ENCODE assay signal across 20 cellular contexts in genomic region chr3:49298511-49298910, GRCh38. TPM values are rescaled to one million over a fixed set of nuclear protein-coding genes. Genes with fewer than 3 reads are reported as not detected.
A peak's percentile ranks its signal among the peaks of the same experiment; 100 is the strongest.
DNase-seq lines count a peak whose midpoint lies in the region; ATAC-seq and TF ChIP-seq lines count a peak whose summit lies in the region.
"Had no signal": no experiment of that assay in that cellular context is flagged by ENCODE, and none has a peak within 500 bp of the region (broad histone marks: within the 10 kb centered on the region; RNA-seq: fewer than 3 reads in every experiment).

No MANE protein-coding gene starts in this region.

- no peak for TF ChIP-seq CTCF in RWPE1 (conservative IDR thresholded peaks at IDR 0.05; ENCODE audit: low read depth)
- TF ChIP-seq CTCF in esophagus squamous epithelium (IDR thresholded peaks at IDR 0.05): no peak
- TF ChIP-seq CTCF in suprapubic skin (IDR thresholded peaks at IDR 0.05): no peak

- H3K9me3 Mint-ChIP-seq in stimulated activated naive CD8-positive, alpha-beta T cell treated with anti-CD3 and anti-CD28 coated beads, Interleukin-15, Interleukin-2, amounts not matched to agents 100 ng/mL and 50 ng/mL, for 24 hours: no peaks in the 10 kb centered on the region
- H3K9me3 Mint-ChIP-seq in stimulated activated naive CD8-positive, alpha-beta T cell treated with anti-CD3 and anti-CD28 coated beads, Interleukin-15, amount 100 ng/mL, for 72 hours: no peaks in the 10 kb centered on the region
- H3K9me3 Mint-ChIP-seq: CD4-positive, alpha-beta memory T cell had no signal

- TF ChIP-seq POLR2A in esophagus squamous epithelium (IDR thresholded peaks at IDR 0.05) (no peak), suprapubic skin (IDR thresholded peaks at IDR 0.05) (no peak)

- H3K27me3 ChIP-seq in esophagus squamous epithelium: no peaks in the 10 kb centered on the region
- H3K27me3 ChIP-seq in MG63: no peaks in the 10 kb centered on the region
- no peaks in the 10 kb centered on the region for H3K27me3 ChIP-seq in suprapubic skin
- H3K27me3 ChIP-seq: BLaER1 had no signal

- H3K4me3 ChIP-seq in esophagus squamous epithelium (no peak overlapping the region), MG63 (no peak overlapping the region), suprapubic skin (no peak overlapping the region)
- H3K4me3 ChIP-seq: BLaER1 had no signal

- peaks cover 58% of the 10 kb centered on the region for H3K36me3 Mint-ChIP-seq in stimulated activated naive CD8-positive, alpha-beta T cell treated with anti-CD3 and anti-CD28 coated beads, Interleukin-15, Interleukin-2, amounts not matched to agents 100 ng/mL and 50 ng/mL, for 24 hours (ENCODE audit: low read depth)

- no peaks in the 10 kb centered on the region for H3K4me1 Mint-ChIP-seq in stimulated activated naive CD8-positive, alpha-beta T cell treated with anti-CD3 and anti-CD28 coated beads, Interleukin-15, Interleukin-2, amounts not matched to agents 100 ng/mL and 50 ng/mL, for 24 hours (ENCODE audit: low read depth)
- no peaks in the 10 kb centered on the region for H3K4me1 Mint-ChIP-seq in stimulated activated naive CD8-positive, alpha-beta T cell treated with anti-CD3 and anti-CD28 coated beads, Interleukin-15, amount 100 ng/mL, for 72 hours

- intact Hi-C loops in esophagus squamous epithelium (cut with DNase I): no loop called here

- no peak for TF ChIP-seq EP300 in suprapubic skin (IDR thresholded peaks at IDR 0.05)

- no peaks in the 10 kb centered on the region for H3K27me3 Mint-ChIP-seq in stimulated activated naive CD8-positive, alpha-beta T cell treated with anti-CD3 and anti-CD28 coated beads, Interleukin-15, Interleukin-2, amounts not matched to agents 100 ng/mL and 50 ng/mL, for 24 hours
- H3K27me3 Mint-ChIP-seq in stimulated activated naive CD8-positive, alpha-beta T cell treated with anti-CD3 and anti-CD28 coated beads, Interleukin-15, amount 100 ng/mL, for 72 hours: no peaks in the 10 kb centered on the region
- H3K27me3 Mint-ChIP-seq: CD4-positive, alpha-beta memory T cell had no signal

- POLR2A ChIA-PET in RWPE1 (lab: Yijun Ruan, JAX; ENCODE audit: low non-redundant PET): no interaction called here

- H3K9me3 ChIP-seq in esophagus squamous epithelium: no peaks in the 10 kb centered on the region
- no peaks in the 10 kb centered on the region for H3K9me3 ChIP-seq in MG63
- no peaks in the 10 kb centered on the region for H3K9me3 ChIP-seq in suprapubic skin
- H3K9me3 ChIP-seq: BLaER1 had no signal

- peaks cover 50 to 98% (median 53%) of the 10 kb centered on the region in 3 donors for H3K36me3 ChIP-seq in esophagus squamous epithelium
- H3K36me3 ChIP-seq in MG63: peaks cover 18% of the 10 kb centered on the region
- H3K36me3 ChIP-seq in suprapubic skin: peaks cover 90% of the 10 kb centered on the region

- H3K27ac ChIP-seq in RWPE1: peak overlapping the region; percentile 94
- H3K27ac ChIP-seq in esophagus squamous epithelium: peak overlapping the region in 3 of 4 donors; percentile 76 to 87 (median 80)
- no peak overlapping the region for H3K27ac ChIP-seq in suprapubic skin
- H3K27ac ChIP-seq: BLaER1 had no signal

- ATAC-seq in stimulated activated naive CD8-positive, alpha-beta T cell treated with anti-CD3 and anti-CD28 coated beads, Interleukin-15, amount 100 ng/mL, for 72 hours: no peak

- WGBS in esophagus squamous epithelium, 2 donors: 91 to 92% methylated on average over 6 to 7 of the region's 7 CpGs
- 97% methylated on average over 7 of the region's 7 CpGs for WGBS in suprapubic skin

- H3K4me3 Mint-ChIP-seq in stimulated activated naive CD8-positive, alpha-beta T cell treated with anti-CD3 and anti-CD28 coated beads, Interleukin-15, Interleukin-2, amounts not matched to agents 100 ng/mL and 50 ng/mL, for 24 hours: no peak overlapping the region
- H3K4me3 Mint-ChIP-seq in stimulated activated naive CD8-positive, alpha-beta T cell treated with anti-CD3 and anti-CD28 coated beads, Interleukin-15, amount 100 ng/mL, for 72 hours: no peak overlapping the region
- H3K4me3 Mint-ChIP-seq: CD4-positive, alpha-beta memory T cell had no signal

- H3K4me1 ChIP-seq in esophagus squamous epithelium: peaks cover 16 to 36% (median 20%) of the 10 kb centered on the region in 3 donors
- H3K4me1 ChIP-seq in suprapubic skin: peaks cover 18% of the 10 kb centered on the region
- H3K4me1 ChIP-seq: BLaER1 had no signal

- DNase-seq in stimulated activated naive CD8-positive, alpha-beta T cell treated with anti-CD3 and anti-CD28 coated beads, Interleukin-15, amount 100 ng/mL, for 72 hours: no peak
- DNase-seq in RWPE1 (ENCODE audit: low spot score) (no peak), esophagus squamous epithelium (lab: John Stamatoyannopoulos, UW) (no peak), MG63 (no peak), NCI-H2171 treated with DMSO at 0.1 percent for 48 hours (lab: John Stamatoyannopoulos, UW) (no peak), suprapubic skin (ENCODE audit: low spot score in 2 of 2) (no peak)
- DNase-seq in stimulated activated CD4-positive, alpha-beta T cell treated with anti-CD3 and anti-CD28 coated beads, Interleukin-4, amount 100 ng/mL, for 4 hours: no peak
- DNase-seq: CD4-positive, alpha-beta memory T cell; DND-41; Karpas-422; NCI-H1694; NCI-H2081; NCI-H2171; NCI-H446; NCI-H526; OCI-M1; SHP77 had no signal

- H3K27ac Mint-ChIP-seq in stimulated activated naive CD8-positive, alpha-beta T cell treated with anti-CD3 and anti-CD28 coated beads, Interleukin-15, Interleukin-2, amounts not matched to agents 100 ng/mL and 50 ng/mL, for 24 hours: peak overlapping the region; percentile 26
- no peak overlapping the region for H3K27ac Mint-ChIP-seq in stimulated activated naive CD8-positive, alpha-beta T cell treated with anti-CD3 and anti-CD28 coated beads, Interleukin-15, amount 100 ng/mL, for 72 hours

- CTCF ChIA-PET in RWPE1 (lab: Yijun Ruan, JAX): no interaction called here

RNA-seq across cellular contexts. Expression of gene C3orf62, which starts 21.5 kb away (rescaled TPM):
- total RNA-seq in esophagus squamous epithelium: 1 to 10 TPM; 1.8 to 3.6 (median 3.0) TPM
- total RNA-seq in MG63 (2014; rRNA removed; shearing (Covaris generic); ENCODE audit: low replicate concordance): 1.4 and 2.7 TPM in 2 replicates
- 1 to 10 TPM; 5.9 to 9.0 (median 8.5) TPM for total RNA-seq in suprapubic skin

RNA-seq across cellular contexts. Expression of gene USP4, which starts 41.3 kb away (rescaled TPM):
- total RNA-seq in esophagus squamous epithelium (10 to 100 TPM in 3 of 4 donors, 1 to 10 TPM in 1; 8.1 to 29.6 (median 19.3) TPM), suprapubic skin (10 to 100 TPM; 29.1 to 76.8 (median 35.5) TPM)
- total RNA-seq in MG63 (2014; rRNA removed; shearing (Covaris generic); ENCODE audit: low replicate concordance): 22.7 and 30.3 TPM in 2 replicates

RNA-seq across cellular contexts. Expression of gene GPX1, which starts 59.6 kb away (rescaled TPM):
- total RNA-seq in esophagus squamous epithelium (100 to 1,000 TPM; 126 to 400 (median 228) TPM), suprapubic skin (100 to 1,000 TPM; 115 to 130 (median 122) TPM)
- 74.0 and 247 TPM in 2 replicates for total RNA-seq in MG63 (2014; rRNA removed; shearing (Covaris generic); ENCODE audit: low replicate concordance)
- total RNA-seq: RPMI7951 had no signal
